25 cellular contexts compared by ENCODE assay signal in genomic region chr1:60010690-60011089, GRCh38.
"Had no signal": no experiment of that assay in that cellular context is flagged by ENCODE, and none has a peak within 500 bp of the region (broad histone marks: within the 10 kb centered on the region; RNA-seq: fewer than 3 reads in every experiment).

No MANE protein-coding gene starts in this region.

- H3K27me3 ChIP-seq: stomach, suprapubic skin, testis, thyroid gland, tibial artery, tibial nerve, transverse colon, upper lobe of left lung, upper lobe of right lung, uterus, vagina had no signal

- H3K9me3 ChIP-seq: stomach, suprapubic skin, testis, thoracic aorta, thyroid gland, tibial artery, tibial nerve, transverse colon, upper lobe of left lung, upper lobe of right lung, uterus, vagina had no signal

- H3K27ac ChIP-seq: stomach, suprapubic skin, testis, thoracic aorta, thyroid gland, tibial artery, tibial nerve, transverse colon, upper lobe of left lung, upper lobe of right lung, uterus, vagina had no signal

- H3K4me1 ChIP-seq: stomach, testis, thyroid gland, tibial artery, tibial nerve, transverse colon, upper lobe of left lung, upper lobe of right lung, uterus, vagina had no signal

- H3K36me3 ChIP-seq: stomach, suprapubic skin, thoracic aorta, thyroid gland, tibial artery, tibial nerve, transverse colon, upper lobe of left lung, upper lobe of right lung, uterus, vagina had no signal

- DNase-seq: stimulated activated CD4-positive, alpha-beta T cell treated with anti-CD3 and anti-CD28 coated beads, Interleukin-2, amount 100 ng/mL, for 48 hours; stimulated activated CD4-positive, alpha-beta T cell treated with anti-CD3 and anti-CD28 coated beads, Interleukin-4, amount 100 ng/mL, for 1 hour; stimulated activated CD4-positive, alpha-beta T cell treated with anti-CD3 and anti-CD28 coated beads, Interleukin-4, amount 100 ng/mL, for 24 hours; stimulated activated CD4-positive, alpha-beta T cell treated with anti-CD3 and anti-CD28 coated beads, Interleukin-4, amount 100 ng/mL, for 4 hours; stimulated activated CD8-positive, alpha-beta memory T cell treated with anti-CD3 and anti-CD28 coated beads, Interleukin-4, amount 100 ng/mL, for 48 hours; stimulated activated naive B cell treated with anti-CD40 and anti-IgM and Interleukin-4, amounts not matched to agents 10 μg/mL and 1 μg/mL and 100 μg/mL, for 72 hours; stimulated activated naive CD4-positive, alpha-beta T cell; stimulated activated naive CD4-positive, alpha-beta T cell treated with Interleukin-2 at 50 U/mL for 16 hours; stimulated activated naive CD8-positive, alpha-beta T cell treated with anti-CD3 and anti-CD28 coated beads, Interleukin-15, amount 100 ng/mL, for 72 hours; stimulated activated naive CD8-positive, alpha-beta T cell treated with anti-CD3 and anti-CD28 coated beads, Interleukin-15, Interleukin-2, amounts not matched to agents 100 U/mL and 50 U/mL, for 24 hours; stomach; substantia nigra; testis; thyroid gland; tibial artery; transverse colon; trophoblast cell; upper lobe of left lung; upper lobe of right lung; uterus had no signal

- FAIRE-seq: urothelium cell line had no signal

- H3K4me3 ChIP-seq: stomach, suprapubic skin, testis, thoracic aorta, thyroid gland, tibial artery, tibial nerve, transverse colon, upper lobe of left lung, upper lobe of right lung, uterus, vagina had no signal
